8 cellular contexts compared by ENCODE assay signal in genomic region chr2:55014962-55015939, GRCh38. TPM values are rescaled to one million over a fixed set of nuclear protein-coding genes. Genes with fewer than 3 reads are reported as not detected.
A peak's percentile ranks its signal among the peaks of the same experiment; 100 is the strongest.
DNase-seq lines count a peak whose midpoint lies in the region; ATAC-seq and TF ChIP-seq lines count a peak whose summit lies in the region.

No MANE protein-coding gene starts in this region.

- 58 to 62% methylated on average over 4 to 6 of the region's 6 CpGs for WGBS in gastroesophageal sphincter (ENCODE audit: low coverage in 1 of 2), 2 donors

- H3K4me3 Mint-ChIP-seq in activated T-cell treated with anti-CD3 and anti-CD28 coated beads, Interleukin-2, amount 50 U/mL, for 72 hours: no peak overlapping the region
- H3K4me3 Mint-ChIP-seq in progenitor cell of endocrine pancreas (ENCODE audit: low read depth): no peak overlapping the region

- CTCF ChIA-PET in BJ (lab: Yijun Ruan, JAX): interaction anchor here (0.6 to 3.7 kb wide), 17 partner anchors 11 to 161 kb away, joined by 3 to 20 read pairs (median 4); partner anchors contain the start of gene RTN4

- H3K9me3 ChIP-seq in gastroesophageal sphincter: no peaks in the 10 kb centered on the region

- no peaks in the 10 kb centered on the region for H3K27me3 Mint-ChIP-seq in activated T-cell treated with anti-CD3 and anti-CD28 coated beads, Interleukin-2, amount 50 U/mL, for 72 hours (ENCODE audit: low read depth)
- no peaks in the 10 kb centered on the region for H3K27me3 Mint-ChIP-seq in progenitor cell of endocrine pancreas

- no peak overlapping the region for H3K27ac Mint-ChIP-seq in activated T-cell treated with anti-CD3 and anti-CD28 coated beads, Interleukin-2, amount 50 U/mL, for 72 hours
- H3K27ac Mint-ChIP-seq in progenitor cell of endocrine pancreas: peak overlapping the region; percentile 66

- DNase-seq in BJ (ENCODE audit: low read depth): peak; percentile 21
- DNase-seq in NCI-H526 treated with DMSO at 0.1 percent for 48 hours (lab: John Stamatoyannopoulos, UW): peak; percentile 66
- peak; percentile 18 to 36 for DNase-seq in activated T-cell treated with anti-CD3 and anti-CD28 coated beads, Interleukin-2, amount 50 U/mL, for 72 hours
- peak; percentile 23 for DNase-seq in progenitor cell of endocrine pancreas (ENCODE audit: low spot score, unreplicated experiment)
- DNase-seq in NK-92 treated with Interleukin-12 subunit alpha and Interleukin-12 subunit beta, amount 100 ng/mL, for 24 hours (lab: John Stamatoyannopoulos, UW): no peak

- no peaks in the 10 kb centered on the region for H3K27me3 ChIP-seq in BJ (ENCODE audit: control insufficient read depth, insufficient read depth, low read length)
- no peaks in the 10 kb centered on the region for H3K27me3 ChIP-seq in gastroesophageal sphincter

- POLR2A ChIA-PET in BJ (lab: Charles Lee): no interaction called here

- no peak for TF ChIP-seq EP300 in gastroesophageal sphincter (IDR thresholded peaks at IDR 0.05)

- peaks cover 20 to 83% (median 25%) of the 10 kb centered on the region in 3 donors for H3K4me1 ChIP-seq in gastroesophageal sphincter

- H3K4me3 ChIP-seq in BJ (ENCODE audit: low read depth, low read length) (no peak overlapping the region), GM12875 (ENCODE audit: low read depth, low read length) (no peak overlapping the region), gastroesophageal sphincter (no peak overlapping the region)

- no peak for TF ChIP-seq POLR2A in gastroesophageal sphincter (IDR thresholded peaks at IDR 0.05)

- TF ChIP-seq CTCF in BJ (IDR thresholded peaks at IDR 0.05; ENCODE audit: insufficient read depth, low read depth, low read length) (peak; percentile 57), GM12875 (IDR thresholded peaks at IDR 0.05; ENCODE audit: borderline replicate concordance, insufficient read depth, low read depth, low read length) (peak; percentile 50; the same call in 1 of the 2 replicates), gastroesophageal sphincter (IDR thresholded peaks at IDR 0.05) (peak; percentile 45 to 77 (median 54)), progenitor cell of endocrine pancreas (IDR thresholded peaks at IDR 0.05; ENCODE audit: unreplicated experiment) (peak; percentile 78)

- peaks cover 36% of the 10 kb centered on the region for H3K4me1 Mint-ChIP-seq in activated T-cell treated with anti-CD3 and anti-CD28 coated beads, Interleukin-2, amount 50 U/mL, for 72 hours (ENCODE audit: low read depth)
- peaks cover 44% of the 10 kb centered on the region for H3K4me1 Mint-ChIP-seq in progenitor cell of endocrine pancreas (ENCODE audit: low read depth)

- H3K36me3 Mint-ChIP-seq in activated T-cell treated with anti-CD3 and anti-CD28 coated beads, Interleukin-2, amount 50 U/mL, for 72 hours (ENCODE audit: insufficient read depth in 2 of 2): peaks cover 0 to 11% of the 10 kb centered on the region in 2 donors
- H3K36me3 Mint-ChIP-seq in progenitor cell of endocrine pancreas (ENCODE audit: insufficient read depth): peaks cover 5% of the 10 kb centered on the region

- no peaks in the 10 kb centered on the region for H3K9me3 Mint-ChIP-seq in activated T-cell treated with anti-CD3 and anti-CD28 coated beads, Interleukin-2, amount 50 U/mL, for 72 hours
- peaks cover 3% of the 10 kb centered on the region for H3K9me3 Mint-ChIP-seq in progenitor cell of endocrine pancreas (ENCODE audit: low read depth)

- peak; percentile 58 to 65 for ATAC-seq in activated T-cell treated with anti-CD3 and anti-CD28 coated beads, Interleukin-2, amount 50 U/mL, for 72 hours (replicated peaks in 1 of 2)
- ATAC-seq in gastroesophageal sphincter (peak; percentile 66), GM18498 (IDR thresholded peaks at IDR 0.05; ENCODE audit: unreplicated experiment) (no peak)

- H3K36me3 ChIP-seq in BJ (ENCODE audit: control insufficient read depth, insufficient read depth, low read length) (peaks cover 1% of the 10 kb centered on the region; the same call in 1 of the 2 replicates), gastroesophageal sphincter (no peaks in the 10 kb centered on the region)

- peak overlapping the region in 1 of 4 donors; percentile 3 for H3K27ac ChIP-seq in gastroesophageal sphincter

RNA-seq across cellular contexts. Expression of gene RTN4, which starts 35.0 kb away (rescaled TPM):
- polyA plus RNA-seq in BJ (2011; rRNA removed): 219 and 400 TPM in 2 replicates
- polyA minus RNA-seq in BJ (2011; rRNA and poly(A)+ RNA removed): 204 and 376 TPM in 2 replicates
- total RNA-seq in activated T-cell treated with anti-CD3 and anti-CD28 coated beads, Interleukin-2, amount 50 U/mL, for 72 hours: 10 to 100 TPM; 78.8 to 83.3 TPM
- total RNA-seq in gastroesophageal sphincter: 100 to 1,000 TPM; 216 to 304 (median 228) TPM
- total RNA-seq in progenitor cell of endocrine pancreas: 246 and 265 TPM in 2 replicates
